1 cellular context compared by ENCODE assay signal in the genomic region with DNA sequence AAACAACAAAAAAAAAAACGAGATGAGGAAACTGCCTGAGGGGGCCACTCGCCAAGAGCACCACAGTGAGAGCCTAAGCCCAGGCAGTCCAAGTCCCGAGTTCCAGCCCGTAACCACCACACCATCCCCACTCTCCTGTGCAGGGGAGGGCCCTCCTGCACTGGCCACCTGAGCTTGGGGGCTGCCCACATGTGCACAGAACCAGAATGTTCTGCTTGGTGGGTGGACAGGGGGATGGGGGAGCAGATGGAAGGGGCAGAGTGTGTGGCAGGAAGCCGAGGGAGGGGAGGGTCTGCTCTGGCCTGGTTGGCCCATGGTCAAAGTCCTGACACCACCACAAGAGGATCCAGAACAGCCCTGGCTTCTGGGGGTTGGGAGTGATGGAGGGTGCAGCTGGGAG.
TF ChIP-seq lines count a peak whose summit lies in the region.

No MANE protein-coding gene starts in this region.

TF ChIP-seq in HepG2, 621 proteins besides CTCF, POLR2A, EP300 and RAD21 (continued from another document):
- TF ChIP-seq ATF4 (CRISPR knock-in tag; IDR thresholded peaks at IDR 0.05) (no peak), MEF2D (CRISPR knock-in tag; IDR thresholded peaks at IDR 0.05) (no peak), MED13 (CRISPR knock-in tag; IDR thresholded peaks at IDR 0.05) (no peak), ZNF318 (CRISPR knock-in tag; IDR thresholded peaks at IDR 0.05) (no peak), WIZ (CRISPR knock-in tag; IDR thresholded peaks at IDR 0.05) (no peak), EED (CRISPR knock-in tag; IDR thresholded peaks at IDR 0.05) (no peak), ZNF331 (CRISPR knock-in tag; IDR thresholded peaks at IDR 0.05) (no peak), EHMT2 (IDR thresholded peaks at IDR 0.05; ENCODE audit: borderline replicate concordance, low read depth, low read length) (no peak), MTF1 (CRISPR knock-in tag; IDR thresholded peaks at IDR 0.05) (no peak), HMGA1 (CRISPR knock-in tag; conservative IDR thresholded peaks at IDR 0.05) (no peak), ZNF136 (CRISPR knock-in tag; IDR thresholded peaks at IDR 0.05; ENCODE audit: low read depth) (no peak), ZNF737 (CRISPR knock-in tag; IDR thresholded peaks at IDR 0.05; ENCODE audit: borderline replicate concordance) (no peak), KLF9 (CRISPR knock-in tag; IDR thresholded peaks at IDR 0.05; ENCODE audit: low read depth) (no peak), RBAK (CRISPR knock-in tag; IDR thresholded peaks at IDR 0.05) (no peak), ZNF766 (CRISPR knock-in tag; IDR thresholded peaks at IDR 0.05; ENCODE audit: borderline replicate concordance) (no peak), ZFP62 (CRISPR knock-in tag; IDR thresholded peaks at IDR 0.05) (no peak), JARID2 (CRISPR knock-in tag; IDR thresholded peaks at IDR 0.05; ENCODE audit: insufficient replicate concordance) (no peak), ZNF776 (CRISPR knock-in tag; IDR thresholded peaks at IDR 0.05) (no peak)
